9 cellular contexts compared by ENCODE assay signal in genomic region chr7:27774717-27775328, GRCh38. TPM values are rescaled to one million over a fixed set of nuclear protein-coding genes. Genes with fewer than 3 reads are reported as not detected.
DNase-seq lines count a peak whose midpoint lies in the region; ATAC-seq and TF ChIP-seq lines count a peak whose summit lies in the region.
"Had no signal": no experiment of that assay in that cellular context is flagged by ENCODE, and none has a peak within 500 bp of the region (broad histone marks: within the 10 kb centered on the region; RNA-seq: fewer than 3 reads in every experiment).

No MANE protein-coding gene starts in this region.

- H3K79me2 ChIP-seq in MM.1S (ENCODE audit: low read length) (no peaks in the 10 kb centered on the region), neural cell (replicated peaks; ENCODE audit: insufficient read depth, low read length) (no peaks in the 10 kb centered on the region)

- H3K4me1 ChIP-seq in Caco-2, result no peaks in the 10 kb centered on the region
- no peaks in the 10 kb centered on the region for H3K4me1 ChIP-seq in MM.1S (ENCODE audit: low read length)
- H3K4me1 ChIP-seq in colonic mucosa, result no peaks in the 10 kb centered on the region

- H3K27ac Mint-ChIP-seq in Caco-2 (ENCODE audit: unreplicated experiment), result no peak overlapping the region
- H3K27ac Mint-ChIP-seq: activated naive CD8-positive, alpha-beta T cell had no signal

- no peaks in the 10 kb centered on the region for H3K9me3 Mint-ChIP-seq in Caco-2 (ENCODE audit: unreplicated experiment)

- TF ChIP-seq CTCF in Caco-2 (IDR thresholded peaks at IDR 0.05; ENCODE audit: insufficient read depth in 1 of 2, low read depth in 1 of 2, low read length in 1 of 2, severe bottlenecking in 1 of 2, unreplicated experiment in 1 of 2) (peak; percentile 71 to 75), MM.1S (IDR thresholded peaks at IDR 0.05; ENCODE audit: low read length) (peak; percentile 18), colonic mucosa (IDR thresholded peaks at IDR 0.05) (peak; percentile 52), neural cell (IDR thresholded peaks at IDR 0.05; ENCODE audit: poor library complexity, severe bottlenecking) (peak; percentile 67)

- intact Hi-C loops in Caco-2 (cut with micrococcal nuclease; ENCODE audit: unreplicated experiment) (loop anchor here (1.0 kb wide), 2 partner anchors 30 to 86 kb away; no protein-coding TSS in a partner anchor), colonic mucosa (cut with DNase I) (loop anchor here (10.0 kb wide), 1 partner anchor 90 kb away; no protein-coding TSS in a partner anchor)

- H2AFZ ChIP-seq in MM.1S (ENCODE audit: low read length) (no peak overlapping the region), neural cell (ENCODE audit: low read depth, low read length) (no peak overlapping the region)

- ATAC-seq in GM19351 (IDR thresholded peaks at IDR 0.05; ENCODE audit: unreplicated experiment), result no peak

- POLR2A ChIA-PET in Caco-2 (lab: Charles Lee), result interaction anchor here (0.5 kb wide), 1 partner anchor 36 kb away, joined by 4 read pairs; no protein-coding TSS in a partner anchor

- no peaks in the 10 kb centered on the region for H4K20me1 ChIP-seq in MM.1S (ENCODE audit: insufficient read depth, low read length)
- H4K20me1 ChIP-seq in neural cell (ENCODE audit: insufficient read depth), result no peaks in the 10 kb centered on the region

- H3K4me3 ChIP-seq in Caco-2 (ENCODE audit: low read depth, low read length) (no peak overlapping the region), MM.1S (ENCODE audit: low read length) (no peak overlapping the region), colonic mucosa (no peak overlapping the region), neural cell (ENCODE audit: low read length) (no peak overlapping the region)

- H3K4me2 ChIP-seq in MM.1S (ENCODE audit: low read depth, low read length) (no peak overlapping the region), neural cell (ENCODE audit: low read length) (no peak overlapping the region)

- peak; percentile 74 for TF ChIP-seq RAD21 in neural cell (conservative IDR thresholded peaks at IDR 0.05)

- no peaks in the 10 kb centered on the region for H3K9me2 ChIP-seq in MM.1S (replicated peaks; ENCODE audit: insufficient read depth, low read length)
- no peaks in the 10 kb centered on the region for H3K9me2 ChIP-seq in neural cell (ENCODE audit: insufficient read depth, low read length)

- no peak for DNase-seq in Caco-2
- DNase-seq in MM.1S, result no peak
- no peak for DNase-seq in colonic mucosa
- no peak for DNase-seq in NCI-H146 (lab: John Stamatoyannopoulos, UW)
- DNase-seq in SKM-1 treated with dmso at 0.1 percent for 144 hours (lab: John Stamatoyannopoulos, UW; ENCODE audit: unreplicated experiment), result no peak
- no peak for DNase-seq in NCI-H1436 (lab: John Stamatoyannopoulos, UW)

- no peaks in the 10 kb centered on the region for H3K4me1 Mint-ChIP-seq in Caco-2 (ENCODE audit: low read depth, unreplicated experiment)

- no peaks in the 10 kb centered on the region; the same call in 1 of the 2 replicates for H3K27me3 ChIP-seq in Caco-2 (replicated peaks; ENCODE audit: control insufficient read depth, insufficient read depth, low read length)
- no peaks in the 10 kb centered on the region for H3K27me3 ChIP-seq in MM.1S (replicated peaks; ENCODE audit: insufficient read depth, low read length)
- H3K27me3 ChIP-seq in colonic mucosa, result no peaks in the 10 kb centered on the region
- H3K27me3 ChIP-seq in neural cell (ENCODE audit: insufficient read depth, low read depth, low read length), result no peaks in the 10 kb centered on the region

- H3F3A ChIP-seq in MM.1S (ENCODE audit: insufficient read depth, low read length) (no peaks in the 10 kb centered on the region), neural cell (ENCODE audit: insufficient read depth, low read length, poor library complexity, severe bottlenecking) (no peaks in the 10 kb centered on the region)

- no peaks in the 10 kb centered on the region for H3K9me3 ChIP-seq in Caco-2
- H3K9me3 ChIP-seq in MM.1S (replicated peaks; ENCODE audit: insufficient read depth, low read length), result no peaks in the 10 kb centered on the region
- no peaks in the 10 kb centered on the region for H3K9me3 ChIP-seq in colonic mucosa
- no peaks in the 10 kb centered on the region for H3K9me3 ChIP-seq in neural cell (ENCODE audit: low read length)

- no peak overlapping the region for H3K9ac ChIP-seq in MM.1S (ENCODE audit: low read length)
- H3K9ac ChIP-seq in colonic mucosa (ENCODE audit: low read depth in 2 of 2, low read length in 2 of 2), result no peak overlapping the region
- H3K9ac ChIP-seq in neural cell (ENCODE audit: low read length), result no peak overlapping the region

- no peaks in the 10 kb centered on the region for H3K27me3 Mint-ChIP-seq in Caco-2 (ENCODE audit: insufficient read depth, unreplicated experiment)
- H3K27me3 Mint-ChIP-seq: activated naive CD8-positive, alpha-beta T cell had no signal

- TF ChIP-seq EP300 in neural cell (conservative IDR thresholded peaks at IDR 0.05; ENCODE audit: poor library complexity, severe bottlenecking), result no peak

- CTCF ChIA-PET in Caco-2 (lab: Charles Lee), result interaction anchor here (0.6 to 2.6 kb wide), 10 partner anchors 29 to 576 kb away, joined by 3 to 30 read pairs (median 3); partner anchors contain the start of gene HIBADH

- no peak overlapping the region for H3K4me3 Mint-ChIP-seq in Caco-2 (ENCODE audit: unreplicated experiment)
- H3K4me3 Mint-ChIP-seq: activated naive CD8-positive, alpha-beta T cell had no signal

- H3K27ac ChIP-seq in MM.1S (ENCODE audit: low read length), result no peak overlapping the region
- no peak overlapping the region for H3K27ac ChIP-seq in colonic mucosa
- no peak overlapping the region for H3K27ac ChIP-seq in neural cell (ENCODE audit: low read length)

- no peaks in the 10 kb centered on the region; the same call in 1 of the 2 replicates for H3K36me3 ChIP-seq in Caco-2 (ENCODE audit: control insufficient read depth, insufficient read depth, low read length)
- 0 out of 2 replicates have a peak, but pooled peaks cover 3% of the 10 kb centered on the region for H3K36me3 ChIP-seq in MM.1S (replicated peaks; ENCODE audit: insufficient read depth, low read length)
- no peaks in the 10 kb centered on the region for H3K36me3 ChIP-seq in colonic mucosa
- peaks cover 5% of the 10 kb centered on the region for H3K36me3 ChIP-seq in neural cell (ENCODE audit: insufficient read depth, low read length)

- H3K36me3 Mint-ChIP-seq in Caco-2 (ENCODE audit: insufficient read depth, unreplicated experiment), result peaks cover 10% of the 10 kb centered on the region

- no TSS peak for BruUV-seq in Caco-2 (replicated peaks; lab: Mats Ljungman, UMichigan)

TF ChIP-seq in neural cell, 6 proteins besides CTCF, POLR2A, EP300 and RAD21:
- TF ChIP-seq TAF1 (IDR thresholded peaks at IDR 0.05; ENCODE audit: low read depth), result no peak
- peak; percentile 67 for TF ChIP-seq SMC3 (conservative IDR thresholded peaks at IDR 0.05; ENCODE audit: poor library complexity)

RNA-seq across cellular contexts. Expression of gene TAX1BP1, which starts 34.9 kb away (rescaled TPM):
- total RNA-seq in Caco-2 (2022), result 92.4 and 96.8 TPM in 2 replicates
- 100 to 1,000 TPM in 1 of 2 donors, 10 to 100 TPM in 1; 96.6 to 156 TPM for total RNA-seq in colonic mucosa
- 96.7 and 115 TPM in 2 replicates for polyA plus RNA-seq in neural cell
- polyA minus RNA-seq in neural cell, result 127 and 159 TPM in 2 replicates

Comparison
In these comparisons a context has a peak if more than half of its experiments do, and no peak if none do; other contexts are left out.
1. CTCF ChIP-seq: peak in every context shown above with its lines; median percentile 73 in Caco-2; 67 in neural cell; 52 in colonic mucosa; 18 in MM.1S.